32 cellular contexts compared by ENCODE assay signal in genomic region chr2:112722816-112723555, GRCh38. TPM values are rescaled to one million over a fixed set of nuclear protein-coding genes. Genes with fewer than 3 reads are reported as not detected.
"Had no signal": no experiment of that assay in that cellular context is flagged by ENCODE, and none has a peak within 500 bp of the region (broad histone marks: within the 10 kb centered on the region; RNA-seq: fewer than 3 reads in every experiment).

No MANE protein-coding gene starts in this region.

- H3K4me3 Mint-ChIP-seq: activated B cell treated with CpG ODN at 0.5 μM for 24 hours; activated CD4-positive, alpha-beta T cell treated with anti-CD3 and anti-CD28 coated beads for 36 hours; activated naive CD8-positive, alpha-beta T cell; activated T-cell treated with anti-CD3 and anti-CD28 coated beads, Interleukin-2, amount 50 U/mL, for 24 hours; central memory CD8-positive, alpha-beta T cell; natural killer cell; stimulated activated naive CD8-positive, alpha-beta T cell treated with anti-CD3 and anti-CD28 coated beads, Interleukin-15, amount 100 ng/mL, for 72 hours; T-helper 1 cell treated with Interleukin-12 subunit alpha and Interleukin-12 subunit beta and Interleukin-4 antibody, amounts not matched to agents 30 μg/mL and 1 μg/mL, for 36 hours; type B pancreatic cell had no signal

- H3K4me3 ChIP-seq: gastrocnemius medialis, left lung, lower lobe of right lung, ovary, right lobe of liver, vagina had no signal

- H3K27ac Mint-ChIP-seq: activated B cell treated with CpG ODN at 0.5 μM for 24 hours; activated CD4-positive, alpha-beta T cell treated with anti-CD3 and anti-CD28 coated beads for 36 hours; activated naive CD8-positive, alpha-beta T cell; activated T-cell treated with anti-CD3 and anti-CD28 coated beads, Interleukin-2, amount 50 U/mL, for 24 hours; natural killer cell; progenitor cell of endocrine pancreas; T-helper 1 cell treated with Interleukin-12 subunit alpha and Interleukin-12 subunit beta and Interleukin-4 antibody, amounts not matched to agents 30 μg/mL and 1 μg/mL, for 36 hours; type B pancreatic cell had no signal

- H3K4me1 ChIP-seq: gastrocnemius medialis, right lobe of liver, vagina had no signal

- H3K36me3 Mint-ChIP-seq: natural killer cell, type B pancreatic cell had no signal

- H3K27me3 ChIP-seq: gastrocnemius medialis, left lung, ovary, right lobe of liver, vagina had no signal

- H3K9me3 Mint-ChIP-seq: activated B cell treated with CpG ODN at 0.5 μM for 24 hours; activated T-cell treated with anti-CD3 and anti-CD28 coated beads, Interleukin-2, amount 50 U/mL, for 24 hours; central memory CD8-positive, alpha-beta T cell; natural killer cell; stimulated activated naive CD8-positive, alpha-beta T cell treated with anti-CD3 and anti-CD28 coated beads, Interleukin-15, amount 100 ng/mL, for 72 hours; T-helper 1 cell treated with Interleukin-12 subunit alpha and Interleukin-12 subunit beta and Interleukin-4 antibody, amounts not matched to agents 30 μg/mL and 1 μg/mL, for 36 hours; type B pancreatic cell had no signal

- DNase-seq: activated B cell treated with CpG ODN at 0.5 μM for 24 hours; activated CD4-positive, alpha-beta T cell treated with anti-CD3 and anti-CD28 coated beads for 36 hours; activated CD4-positive, alpha-beta T cell treated with anti-CD3 and anti-CD28 coated beads, Interleukin-2, amount 50 U/mL, for 48 hours; activated CD8-positive, alpha-beta memory T cell treated with anti-CD3 and anti-CD28 coated beads, Interleukin-2, amount 50 U/mL, for 48 hours; activated gamma-delta T cell; activated T-cell treated with anti-CD3 and anti-CD28 coated beads, Interleukin-2, amount 50 U/mL, for 24 hours; anterior cingulate cortex; effector CD8-positive, alpha-beta T cell; erythroblast; gastrocnemius medialis; glutamatergic neuron; lower lobe of right lung; mesenchymal stem cell; natural killer cell; ovary; right lobe of liver; stimulated activated CD4-positive, alpha-beta T cell treated with anti-CD3 and anti-CD28 coated beads, Interleukin-2, amount 100 ng/mL, for 48 hours; stimulated activated naive CD8-positive, alpha-beta T cell treated with anti-CD3 and anti-CD28 coated beads, Interleukin-15, amount 100 ng/mL, for 72 hours; substantia nigra; T-helper 9 cell had no signal

- H3K27ac ChIP-seq: gastrocnemius medialis, left lung, lower lobe of right lung, ovary, right lobe of liver, vagina had no signal

- H3K36me3 ChIP-seq: gastrocnemius medialis, left lung, lower lobe of right lung, ovary, right lobe of liver, vagina had no signal

- ATAC-seq: activated CD4-positive, alpha-beta T cell treated with anti-CD3 and anti-CD28 coated beads for 36 hours; gastrocnemius medialis; left lung; lower lobe of right lung; natural killer cell; right lobe of liver; stimulated activated naive CD8-positive, alpha-beta T cell treated with anti-CD3 and anti-CD28 coated beads, Interleukin-15, amount 100 ng/mL, for 72 hours had no signal

- H3K9me3 ChIP-seq: gastrocnemius medialis, left lung, lower lobe of right lung, ovary, right lobe of liver, vagina had no signal

- H3K27me3 Mint-ChIP-seq: activated B cell treated with CpG ODN at 0.5 μM for 24 hours; activated CD4-positive, alpha-beta T cell treated with anti-CD3 and anti-CD28 coated beads for 36 hours; central memory CD8-positive, alpha-beta T cell had no signal

RNA-seq across cellular contexts. Expression of gene NT5DC4, which starts 2.2 kb away (rescaled TPM):
- total RNA-seq: activated CD4-positive, alpha-beta T cell treated with anti-CD3 and anti-CD28 coated beads for 36 hours; bronchial epithelial cell; dermis microvascular lymphatic vessel endothelial cell; gastrocnemius medialis; mononuclear cell; ovary; progenitor cell of endocrine pancreas; renal cortical epithelial cell; right lobe of liver; skeletal muscle tissue; vagina had no signal
- polyA plus RNA-seq: ovary had no signal
